In the genomic region with DNA sequence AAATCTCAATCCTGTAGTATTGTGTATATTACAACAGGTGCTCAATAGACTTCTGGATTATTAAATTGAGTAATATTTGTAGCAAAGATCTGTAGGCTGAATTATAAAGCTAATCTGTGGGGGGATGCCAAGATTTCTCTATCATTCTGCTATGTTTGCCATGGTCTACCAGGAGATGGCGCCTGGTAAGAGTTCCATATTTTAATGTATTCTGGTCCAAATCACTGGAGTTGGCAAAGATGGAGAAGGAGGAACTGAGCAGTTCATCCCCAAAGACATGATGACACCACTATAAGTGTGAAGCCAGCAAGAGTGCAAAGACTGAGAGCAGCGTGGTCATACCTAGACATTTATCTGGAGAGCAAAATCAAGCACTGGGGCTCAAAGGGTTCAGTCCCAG, we compare ENCODE assay signal across 11 cellular contexts.
DNase-seq lines count a peak whose midpoint lies in the region; ATAC-seq and TF ChIP-seq lines count a peak whose summit lies in the region.
"Had no signal": no experiment of that assay in that cellular context is flagged by ENCODE, and none has a peak within 500 bp of the region (broad histone marks: within the 10 kb centered on the region; RNA-seq: fewer than 3 reads in every experiment).

No MANE protein-coding gene starts in this region.

- ATAC-seq in GM18519 (IDR thresholded peaks at IDR 0.05; ENCODE audit: low FRiP score, unreplicated experiment), result no peak

- H3K27ac ChIP-seq in GM23248, result no peak overlapping the region
- H3K27ac ChIP-seq: neutrophil had no signal

- CTCF ChIA-PET in BJ (lab: Yijun Ruan, JAX), result interaction anchor here (0.9 to 1.3 kb wide), 3 partner anchors 11 to 1090 kb away, joined by 3 to 4 read pairs (median 3); no protein-coding TSS in a partner anchor

- H3K4me2 ChIP-seq in GM23248 (ENCODE audit: unreplicated experiment), result no peak overlapping the region

- POLR2A ChIA-PET in BJ (lab: Charles Lee), result no interaction called here

- TF ChIP-seq CTCF in BJ (IDR thresholded peaks at IDR 0.05; ENCODE audit: insufficient read depth, low read depth, low read length) (peak; percentile 18; the same call in 1 of the 2 replicates), fibroblast of villous mesenchyme (IDR thresholded peaks at IDR 0.05; ENCODE audit: insufficient read depth, low read depth, low read length) (peak; percentile 39)

- H3K27me3 ChIP-seq in BJ (ENCODE audit: control insufficient read depth, insufficient read depth, low read length), result no peaks in the 10 kb centered on the region
- no peaks in the 10 kb centered on the region for H3K27me3 ChIP-seq in GM23248 (replicated peaks; ENCODE audit: insufficient read depth)
- H3K27me3 ChIP-seq: neutrophil had no signal

- H3K4me3 ChIP-seq in BJ (ENCODE audit: low read depth, low read length), result no peak overlapping the region
- H3K4me3 ChIP-seq in GM23248, result no peak overlapping the region
- H3K4me3 ChIP-seq in fibroblast of villous mesenchyme (ENCODE audit: low read depth, low read length), result no peak overlapping the region

- H3K36me3 ChIP-seq in BJ (ENCODE audit: control insufficient read depth, insufficient read depth, low read length) (peaks cover 1% of the 10 kb centered on the region; the same call in 1 of the 2 replicates), GM23248 (ENCODE audit: low read depth) (no peaks in the 10 kb centered on the region)
- H3K36me3 ChIP-seq: neutrophil had no signal

- no peaks in the 10 kb centered on the region for H4K20me1 ChIP-seq in GM23248 (ENCODE audit: insufficient read depth)

- H2AFZ ChIP-seq in GM23248, result no peak overlapping the region

- DNase-seq in BJ (ENCODE audit: low read depth), result no peak
- DNase-seq in GM23248, result peak; percentile 46
- peak; percentile 10 for DNase-seq in OCI-M1 (lab: John Stamatoyannopoulos, UW)
- DNase-seq in fibroblast of villous mesenchyme (ENCODE audit: low read depth), result no peak
- DNase-seq in activated effector memory CD4-positive, alpha-beta T cell treated with Interleukin-2 at 50 U/mL for 16 hours, result no peak
- no peak for DNase-seq in activated CD4-positive, alpha-beta T cell treated with anti-CD3 and anti-CD28 coated beads, Interleukin-2, amount 50 U/mL, for 48 hours
- DNase-seq in effector CD4-positive, alpha-beta T cell, result no peak
- DNase-seq: activated CD4-positive, alpha-beta memory T cell treated with anti-CD3 and anti-CD28 coated beads, Interleukin-2, amount 10 ng/mL, durations not matched to agents 7 days and 5 days; NCI-H774 had no signal

- in situ Hi-C loops in GM23248 (cut with MboI), result no loop called here

- H3K4me1 ChIP-seq in GM23248 (ENCODE audit: insufficient read depth), result no peaks in the 10 kb centered on the region

- 0 out of 2 replicates have a peak, but pooled peaks cover 11% of the 10 kb centered on the region for H3K79me2 ChIP-seq in GM23248 (ENCODE audit: insufficient read depth)

- H3K9me2 ChIP-seq in GM23248 (ENCODE audit: insufficient read depth), result no peaks in the 10 kb centered on the region

- H3K9me3 ChIP-seq in GM23248 (ENCODE audit: low read depth), result no peaks in the 10 kb centered on the region
- H3K9me3 ChIP-seq: neutrophil had no signal

- H3F3A ChIP-seq in GM23248 (ENCODE audit: insufficient read depth), result no peaks in the 10 kb centered on the region

- WGBS in GM23248 (ENCODE audit: low coverage in 1 of 2, low lambda C conversion rate in 2 of 2, missing lambda C conversion rate in 2 of 2), 2 experiments, result 59 to 76% methylated on average over 2 of the region's 2 CpGs

- H3K9ac ChIP-seq in GM23248, result no peak overlapping the region

Comparison
In these comparisons a context has a peak if more than half of its experiments do, and no peak if none do; other contexts are left out.
1. DNase-seq: peak in GM23248 (single experiment) and OCI-M1 (single experiment); none in BJ (single experiment), fibroblast of villous mesenchyme (single experiment), activated effector memory CD4-positive, alpha-beta T cell treated with Interleukin-2 at 50 U/mL for 16 hours (single experiment), activated CD4-positive, alpha-beta T cell treated with anti-CD3 and anti-CD28 coated beads, Interleukin-2, amount 50 U/mL, for 48 hours (0 of 2) and effector CD4-positive, alpha-beta T cell (single experiment).